Comparison of ENCODE assay signal across 16 cellular contexts in genomic region chr21:46121286-46122221, GRCh38. TPM values are rescaled to one million over a fixed set of nuclear protein-coding genes. Genes with fewer than 3 reads are reported as not detected.
DNase-seq lines count a peak whose midpoint lies in the region; ATAC-seq and TF ChIP-seq lines count a peak whose summit lies in the region.
"Had no signal": no experiment of that assay in that cellular context is flagged by ENCODE, and none has a peak within 500 bp of the region (broad histone marks: within the 10 kb centered on the region; RNA-seq: fewer than 3 reads in every experiment).

No MANE protein-coding gene starts in this region.

- TF ChIP-seq CTCF in SK-N-SH (IDR thresholded peaks at IDR 0.05), result no peak
- no peak for TF ChIP-seq CTCF in RWPE2 (IDR thresholded peaks at IDR 0.05; ENCODE audit: poor library complexity, severe bottlenecking)
- TF ChIP-seq CTCF in left ventricle myocardium inferior (IDR thresholded peaks at IDR 0.05; ENCODE audit: borderline replicate concordance), result no peak
- TF ChIP-seq CTCF in sigmoid colon (IDR thresholded peaks at IDR 0.05), result no peak

- no peak for TF ChIP-seq RAD21 in SK-N-SH (IDR thresholded peaks at IDR 0.05; ENCODE audit: low read length)

- H3K27ac ChIP-seq in SK-N-SH (ENCODE audit: low read depth in 2 of 2, low read length in 1 of 2) (no peak overlapping the region; a peak in 1 of 4 replicates), RWPE2 (ENCODE audit: poor library complexity, severe bottlenecking) (no peak overlapping the region), left ventricle myocardium inferior (replicated peaks) (no peak overlapping the region), sigmoid colon (peak overlapping the region; percentile 32 to 63 (median 57))
- H3K27ac ChIP-seq: 22Rv1, gastrocnemius medialis, parathyroid adenoma had no signal

- H3F3A ChIP-seq in SK-N-SH (replicated peaks; ENCODE audit: insufficient read depth), result no peaks in the 10 kb centered on the region

- intact Hi-C loops in left ventricle myocardium inferior (cut with micrococcal nuclease), result no loop called here
- intact Hi-C loops in sigmoid colon (cut with DNase I), result no loop called here

- H3K27me3 Mint-ChIP-seq in stimulated activated memory B cell treated with anti-CD40 and anti-IgM and Interleukin-4, amounts not matched to agents 10 μg/mL and 1 μg/mL and 100 μg/mL, for 72 hours, result peaks cover 13% of the 10 kb centered on the region
- H3K27me3 Mint-ChIP-seq: stimulated activated naive CD8-positive, alpha-beta T cell treated with anti-CD3 and anti-CD28 coated beads, Interleukin-15, amount 100 ng/mL, for 72 hours had no signal

- H3K79me2 ChIP-seq in SK-N-SH (ENCODE audit: insufficient read depth), result no peaks in the 10 kb centered on the region
- H3K79me2 ChIP-seq: parathyroid adenoma had no signal

- TF ChIP-seq POLR2A in sigmoid colon (IDR thresholded peaks at IDR 0.05), result no peak

- ATAC-seq in SK-N-SH treated with all-trans-retinoic acid at 6 μM for 48 hours (no peak), RWPE2 (ENCODE audit: low read depth) (no peak), HG03025 (IDR thresholded peaks at IDR 0.05; ENCODE audit: low FRiP score, unreplicated experiment) (no peak)
- ATAC-seq in stimulated activated memory B cell treated with anti-CD40 and anti-IgM and Interleukin-4, amounts not matched to agents 10 μg/mL and 1 μg/mL and 100 μg/mL, for 72 hours, result no peak
- ATAC-seq: gastrocnemius medialis had no signal

- TF ChIP-seq EP300 in SK-N-SH (IDR thresholded peaks at IDR 0.05; ENCODE audit: borderline replicate concordance in 1 of 2, low read depth in 1 of 2, low read length in 1 of 2), result no peak
- no peak for TF ChIP-seq EP300 in sigmoid colon (IDR thresholded peaks at IDR 0.05)

- H3K9me3 Mint-ChIP-seq in stimulated activated memory B cell treated with anti-CD40 and anti-IgM and Interleukin-4, amounts not matched to agents 10 μg/mL and 1 μg/mL and 100 μg/mL, for 72 hours, result peaks cover 10% of the 10 kb centered on the region

- no peaks in the 10 kb centered on the region for H3K9me2 ChIP-seq in SK-N-SH

- H3K4me3 ChIP-seq in SK-N-SH (ENCODE audit: low read depth in 2 of 2, low read length in 1 of 2), result no peak overlapping the region
- no peak overlapping the region for H3K4me3 ChIP-seq in RWPE2 (ENCODE audit: severe bottlenecking)
- no peak overlapping the region for H3K4me3 ChIP-seq in left ventricle myocardium inferior
- H3K4me3 ChIP-seq in sigmoid colon, result no peak overlapping the region
- H3K4me3 ChIP-seq: gastrocnemius medialis had no signal

- CTCF ChIA-PET in SK-N-SH (lab: Yijun Ruan, JAX), result interaction anchor here (0.8 to 1.3 kb wide), 3 partner anchors 11 to 22 kb away, joined by 3 read pairs; no protein-coding TSS in a partner anchor

- POLR2A ChIA-PET in SK-N-SH (lab: Yijun Ruan, JAX), result no interaction called here

- H3K9me3 ChIP-seq in SK-N-SH (no peaks in the 10 kb centered on the region), RWPE2 (ENCODE audit: severe bottlenecking) (no peaks in the 10 kb centered on the region), left ventricle myocardium inferior (replicated peaks) (no peaks in the 10 kb centered on the region), sigmoid colon (no peaks in the 10 kb centered on the region)
- H3K9me3 ChIP-seq: gastrocnemius medialis had no signal

- H3K36me3 Mint-ChIP-seq in stimulated activated memory B cell treated with anti-CD40 and anti-IgM and Interleukin-4, amounts not matched to agents 10 μg/mL and 1 μg/mL and 100 μg/mL, for 72 hours, result no peaks in the 10 kb centered on the region

- H3K27ac Mint-ChIP-seq in stimulated activated memory B cell treated with anti-CD40 and anti-IgM and Interleukin-4, amounts not matched to agents 10 μg/mL and 1 μg/mL and 100 μg/mL, for 72 hours, result no peak overlapping the region

- no peaks in the 10 kb centered on the region for H4K20me1 ChIP-seq in SK-N-SH (ENCODE audit: insufficient read depth)

- 97% methylated on average over 7 of the region's 29 CpGs for WGBS in SK-N-SH (ENCODE audit: low lambda C conversion rate)
- WGBS in sigmoid colon, 2 donors, result 80 to 90% methylated on average over 29 of the region's 29 CpGs

- H3K36me3 ChIP-seq in SK-N-SH (replicated peaks in 1 of 2; ENCODE audit: control insufficient read depth in 1 of 2, insufficient read depth in 2 of 2, low read length in 1 of 2), result peaks cover 3 to 54% of the 10 kb centered on the region in 2 experiments
- H3K36me3 ChIP-seq in RWPE2 (ENCODE audit: low read depth), result no peaks in the 10 kb centered on the region
- H3K36me3 ChIP-seq in left ventricle myocardium inferior, result peaks cover 88% of the 10 kb centered on the region
- peaks cover 85 to 98% (median 96%) of the 10 kb centered on the region in 4 donors for H3K36me3 ChIP-seq in sigmoid colon
- H3K36me3 ChIP-seq: gastrocnemius medialis had no signal

- H3K4me2 ChIP-seq in SK-N-SH, result no peak overlapping the region

- no peak overlapping the region for H3K9ac ChIP-seq in SK-N-SH
- H3K9ac ChIP-seq: parathyroid adenoma had no signal

- peaks cover 0 to under 1% of the 10 kb centered on the region in 2 experiments; a peak in 1 of 4 replicates for H3K4me1 ChIP-seq in SK-N-SH (ENCODE audit: control insufficient read depth in 1 of 2, insufficient read depth in 2 of 2, low read depth in 1 of 2, low read length in 1 of 2)
- H3K4me1 ChIP-seq in RWPE2 (ENCODE audit: insufficient read depth, poor library complexity, severe bottlenecking), result peaks cover 3% of the 10 kb centered on the region
- no peaks in the 10 kb centered on the region for H3K4me1 ChIP-seq in left ventricle myocardium inferior
- H3K4me1 ChIP-seq in sigmoid colon, result peaks cover 0 to 6% (median 0%) of the 10 kb centered on the region in 4 donors
- H3K4me1 ChIP-seq: gastrocnemius medialis, parathyroid adenoma had no signal

- H3K4me1 Mint-ChIP-seq in stimulated activated memory B cell treated with anti-CD40 and anti-IgM and Interleukin-4, amounts not matched to agents 10 μg/mL and 1 μg/mL and 100 μg/mL, for 72 hours, result no peaks in the 10 kb centered on the region
- H3K4me1 Mint-ChIP-seq: stimulated activated naive CD8-positive, alpha-beta T cell treated with anti-CD3 and anti-CD28 coated beads, Interleukin-15, amount 100 ng/mL, for 72 hours had no signal

- H3K4me3 Mint-ChIP-seq in stimulated activated memory B cell treated with anti-CD40 and anti-IgM and Interleukin-4, amounts not matched to agents 10 μg/mL and 1 μg/mL and 100 μg/mL, for 72 hours, result no peak overlapping the region
- H3K4me3 Mint-ChIP-seq: stimulated activated naive CD8-positive, alpha-beta T cell treated with anti-CD3 and anti-CD28 coated beads, Interleukin-15, amount 100 ng/mL, for 72 hours had no signal

- H3K27me3 ChIP-seq in SK-N-SH (ENCODE audit: insufficient read depth) (no peaks in the 10 kb centered on the region), RWPE2 (ENCODE audit: insufficient read depth, poor library complexity, severe bottlenecking) (no peaks in the 10 kb centered on the region), left ventricle myocardium inferior (ENCODE audit: low read depth) (no peaks in the 10 kb centered on the region), sigmoid colon (no peaks in the 10 kb centered on the region)
- H3K27me3 ChIP-seq: gastrocnemius medialis had no signal

- H2AFZ ChIP-seq in SK-N-SH (ENCODE audit: low read depth), result no peak overlapping the region
- H2AFZ ChIP-seq: parathyroid adenoma had no signal

- peak; percentile 23 for DNase-seq in SK-N-SH
- DNase-seq in RWPE2 (ENCODE audit: low spot score), result peak; percentile 49
- DNase-seq in left ventricle myocardium inferior, result peak; percentile 12
- peak; percentile 67 for DNase-seq in sigmoid colon
- no peak for DNase-seq in NOMO-1 treated with DMSO at 0.1 percent for 48 hours (lab: John Stamatoyannopoulos, UW; ENCODE audit: unreplicated experiment)
- DNase-seq: HCEC 1CT, NCI-H1092 treated with DMSO at 0.1 percent for 48 hours, NCI-H510A, SHP77 had no signal

TF ChIP-seq in SK-N-SH, 30 proteins besides CTCF, POLR2A, EP300 and RAD21 (continues in another document):
- no peak for TF ChIP-seq FOSL2 (IDR thresholded peaks at IDR 0.05; ENCODE audit: borderline replicate concordance, low read depth)

TF ChIP-seq in SK-N-SH treated with all-trans-retinoic acid at 6 μM for 48 hours, 23 proteins besides CTCF, POLR2A, EP300 and RAD21:
- TF ChIP-seq ZNF70 (CRISPR knock-in tag; IDR thresholded peaks at IDR 0.05) (no peak), POU6F1 (CRISPR knock-in tag; IDR thresholded peaks at IDR 0.05; ENCODE audit: borderline replicate concordance, low read depth) (no peak)

RNA-seq across cellular contexts. Expression of gene COL6A2, which starts 23.6 kb away (rescaled TPM):
- polyA plus RNA-seq in SK-N-SH (2012; rRNA removed), result 66.6 and 108 TPM in 2 replicates
- 38.5 and 67.6 TPM in 2 replicates for polyA plus RNA-seq in SK-N-SH (2012; cell fraction: cytosol; rRNA removed)
- polyA plus RNA-seq in SK-N-SH (2012; cell fraction: nucleus; rRNA removed), result 184 and 188 TPM in 2 replicates
- 157 TPM for total RNA-seq in left ventricle myocardium inferior
- total RNA-seq in sigmoid colon, result 1,000 to 10,000 TPM in 2 of 4 donors, 100 to 1,000 TPM in 2; 570 to 1,745 (median 1,082) TPM
- polyA plus RNA-seq in sigmoid colon, result 100 to 1,000 TPM in 1 of 3 donors, 10 to 100 TPM in 2; 14.3 to 233 (median 37.8) TPM

RNA-seq across cellular contexts. Expression of gene FTCD, which starts 33.8 kb away (rescaled TPM):
- polyA plus RNA-seq in SK-N-SH (2012; rRNA removed) (0.33 and 0.37 TPM in 2 replicates), sigmoid colon (under 1 TPM in 1 of 3 donors, not detected in 2; 0.20 TPM)
- 0.05 TPM in 1 of 2 replicates, not detected in the other for polyA plus RNA-seq in SK-N-SH (2012; cell fraction: cytosol; rRNA removed)
- polyA plus RNA-seq in SK-N-SH (2012; cell fraction: nucleus; rRNA removed), result 3.3 and 3.4 TPM in 2 replicates
- total RNA-seq in left ventricle myocardium inferior (2.2 TPM), sigmoid colon (1 to 10 TPM in 1 of 4 donors, not detected in 3; 1.4 TPM)

Comparison
In these comparisons a context has a peak if more than half of its experiments do, and no peak if none do; other contexts are left out.
1. H3K27ac ChIP-seq: peak in sigmoid colon (4 of 4); none in SK-N-SH (0 of 2), RWPE2 (single experiment) and left ventricle myocardium inferior (single experiment).